In the genomic region with DNA sequence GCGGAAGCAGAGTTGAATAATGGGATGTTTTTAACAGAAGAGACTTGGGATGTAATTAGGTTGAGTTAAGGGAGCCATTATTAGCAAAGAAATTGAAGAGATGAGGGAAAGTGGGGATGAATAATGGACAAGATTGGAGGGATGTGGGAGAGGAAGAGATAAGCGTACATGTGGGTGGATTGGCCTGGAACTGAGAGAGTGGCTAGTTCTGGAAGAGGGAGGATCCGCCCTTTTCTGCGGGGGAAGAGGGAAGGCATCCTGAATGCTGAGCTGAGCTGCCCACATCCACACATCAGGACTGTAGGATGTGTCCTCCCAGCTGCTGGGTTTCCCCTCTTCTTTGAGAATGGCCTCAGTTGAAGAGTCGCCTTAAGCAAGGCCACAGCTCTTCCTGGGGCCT, we compare ENCODE assay signal across 28 cellular contexts.
"Had no signal": no experiment of that assay in that cellular context is flagged by ENCODE, and none has a peak within 500 bp of the region (broad histone marks: within the 10 kb centered on the region; RNA-seq: fewer than 3 reads in every experiment).

No MANE protein-coding gene starts in this region.

- H3K27ac Mint-ChIP-seq: naive thymus-derived CD4-positive, alpha-beta T cell; natural killer cell; progenitor cell of endocrine pancreas; stimulated activated effector memory CD8-positive, alpha-beta T cell treated with anti-CD3 and anti-CD28 coated beads, Interleukin-12 subunit alpha, Interleukin-12 subunit beta, amount 100 ng/mL, for 72 hours; stimulated activated naive B cell treated with anti-CD40 and anti-IgM and Interleukin-4, amounts not matched to agents 10 μg/mL and 1 μg/mL and 100 μg/mL, for 72 hours; stimulated activated naive CD8-positive, alpha-beta T cell treated with anti-CD3 and anti-CD28 coated beads, Interleukin-15, Interleukin-2, amounts not matched to agents 100 ng/mL and 50 ng/mL, for 24 hours; type B pancreatic cell had no signal

- H3K27me3 ChIP-seq: ovary, right lobe of liver, sigmoid colon, stomach, transverse colon, upper lobe of right lung, uterus had no signal

- H3K9me3 ChIP-seq: ovary, psoas muscle, right lobe of liver, sigmoid colon, stomach, tibial artery, transverse colon, upper lobe of right lung, uterus had no signal

- H3K36me3 ChIP-seq: ovary, right lobe of liver, sigmoid colon, stomach, tibial artery, transverse colon, upper lobe of right lung, uterus had no signal

- ATAC-seq: naive thymus-derived CD4-positive, alpha-beta T cell; natural killer cell; psoas muscle; right cardiac atrium; right lobe of liver; stimulated activated effector memory CD8-positive, alpha-beta T cell treated with anti-CD3 and anti-CD28 coated beads, Interleukin-12 subunit alpha, Interleukin-12 subunit beta, amount 100 ng/mL, for 72 hours; stimulated activated naive B cell treated with anti-CD40 and anti-IgM and Interleukin-4, amounts not matched to agents 10 μg/mL and 1 μg/mL and 100 μg/mL, for 72 hours; upper lobe of right lung had no signal

- H3K36me3 Mint-ChIP-seq: naive thymus-derived CD4-positive, alpha-beta T cell; natural killer cell; stimulated activated effector memory CD8-positive, alpha-beta T cell treated with anti-CD3 and anti-CD28 coated beads, Interleukin-12 subunit alpha, Interleukin-12 subunit beta, amount 100 ng/mL, for 72 hours; stimulated activated naive B cell treated with anti-CD40 and anti-IgM and Interleukin-4, amounts not matched to agents 10 μg/mL and 1 μg/mL and 100 μg/mL, for 72 hours; type B pancreatic cell had no signal

- FAIRE-seq: small intestine had no signal

- H3K27me3 Mint-ChIP-seq: stimulated activated naive B cell treated with anti-CD40 and anti-IgM and Interleukin-4, amounts not matched to agents 10 μg/mL and 1 μg/mL and 100 μg/mL, for 72 hours; stimulated activated naive CD8-positive, alpha-beta T cell treated with anti-CD3 and anti-CD28 coated beads, Interleukin-15, Interleukin-2, amounts not matched to agents 100 ng/mL and 50 ng/mL, for 24 hours had no signal

- H3K4me3 ChIP-seq: ovary, psoas muscle, right lobe of liver, sigmoid colon, stomach, tibial artery, transverse colon, upper lobe of right lung, uterus had no signal

- H3K4me1 ChIP-seq: parathyroid adenoma, psoas muscle, right lobe of liver, sigmoid colon, stomach, tibial artery, transverse colon, upper lobe of right lung, uterus had no signal

- H3K4me1 Mint-ChIP-seq: naive thymus-derived CD4-positive, alpha-beta T cell; natural killer cell; stimulated activated effector memory CD8-positive, alpha-beta T cell treated with anti-CD3 and anti-CD28 coated beads, Interleukin-12 subunit alpha, Interleukin-12 subunit beta, amount 100 ng/mL, for 72 hours; stimulated activated naive B cell treated with anti-CD40 and anti-IgM and Interleukin-4, amounts not matched to agents 10 μg/mL and 1 μg/mL and 100 μg/mL, for 72 hours had no signal

- H3K79me2 ChIP-seq: parathyroid adenoma had no signal

- DNase-seq: naive thymus-derived CD4-positive, alpha-beta T cell; natural killer cell; occipital lobe; ovary; posterior cingulate gyrus; psoas muscle; right cardiac atrium; right lobe of liver; sigmoid colon; small intestine; stimulated activated CD4-positive, alpha-beta T cell treated with anti-CD3 and anti-CD28 coated beads, Interleukin-15, amount 100 ng/mL, for 24 hours; stimulated activated CD4-positive, alpha-beta T cell treated with anti-CD3 and anti-CD28 coated beads, Interleukin-2, amount 100 ng/mL, for 24 hours; stimulated activated CD4-positive, alpha-beta T cell treated with anti-CD3 and anti-CD28 coated beads, Interleukin-2, amount 100 ng/mL, for 48 hours; stimulated activated CD4-positive, alpha-beta T cell treated with anti-CD3 and anti-CD28 coated beads, Interleukin-4, amount 100 ng/mL, for 24 hours; stimulated activated naive B cell treated with anti-CD40 and anti-IgM and Interleukin-4, amounts not matched to agents 10 μg/mL and 1 μg/mL and 100 μg/mL, for 72 hours; stimulated activated naive CD4-positive, alpha-beta T cell treated with Interleukin-2 at 50 U/mL for 16 hours; stomach; tibial artery; transverse colon; upper lobe of right lung; uterus had no signal

- H2AFZ ChIP-seq: parathyroid adenoma had no signal

- H3K9ac ChIP-seq: parathyroid adenoma had no signal

- H3K4me3 Mint-ChIP-seq: naive thymus-derived CD4-positive, alpha-beta T cell; natural killer cell; nephron; neural crest cell; stimulated activated effector memory CD8-positive, alpha-beta T cell treated with anti-CD3 and anti-CD28 coated beads, Interleukin-12 subunit alpha, Interleukin-12 subunit beta, amount 100 ng/mL, for 72 hours; stimulated activated naive B cell treated with anti-CD40 and anti-IgM and Interleukin-4, amounts not matched to agents 10 μg/mL and 1 μg/mL and 100 μg/mL, for 72 hours; stimulated activated naive CD8-positive, alpha-beta T cell treated with anti-CD3 and anti-CD28 coated beads, Interleukin-15, Interleukin-2, amounts not matched to agents 100 ng/mL and 50 ng/mL, for 24 hours; type B pancreatic cell had no signal

- H3K9me3 Mint-ChIP-seq: nephron; neural crest cell; stimulated activated naive CD8-positive, alpha-beta T cell treated with anti-CD3 and anti-CD28 coated beads, Interleukin-15, Interleukin-2, amounts not matched to agents 100 ng/mL and 50 ng/mL, for 24 hours; type B pancreatic cell had no signal

- H3K27ac ChIP-seq: ovary, parathyroid adenoma, psoas muscle, right lobe of liver, sigmoid colon, stomach, tibial artery, transverse colon, upper lobe of right lung, uterus had no signal
